Comparison of ENCODE assay signal across 19 cellular contexts in genomic region chr2:99386011-99386410, GRCh38. TPM values are rescaled to one million over a fixed set of nuclear protein-coding genes. Genes with fewer than 3 reads are reported as not detected.
DNase-seq lines count a peak whose midpoint lies in the region; ATAC-seq and TF ChIP-seq lines count a peak whose summit lies in the region.
"Had no signal": no experiment of that assay in that cellular context is flagged by ENCODE, and none has a peak within 500 bp of the region (broad histone marks: within the 10 kb centered on the region; RNA-seq: fewer than 3 reads in every experiment).

No MANE protein-coding gene starts in this region.

- H3K4me1 Mint-ChIP-seq in GM23338 (no peaks in the 10 kb centered on the region), osteocyte (ENCODE audit: unreplicated experiment) (no peaks in the 10 kb centered on the region)
- H3K4me1 Mint-ChIP-seq: B cell had no signal

- no peak for ATAC-seq in GM23338
- ATAC-seq in left colon: no peak
- ATAC-seq: HCT116, Panc1 had no signal

- H3K9me3 Mint-ChIP-seq in GM23338: no peaks in the 10 kb centered on the region
- no peaks in the 10 kb centered on the region for H3K9me3 Mint-ChIP-seq in osteocyte (ENCODE audit: unreplicated experiment)
- H3K9me3 Mint-ChIP-seq: CD4-positive, CD25-positive, alpha-beta regulatory T cell had no signal

- intact Hi-C loops in left colon (cut with DNase I, micrococcal nuclease): no loop called here

- no peaks in the 10 kb centered on the region for H3K27me3 ChIP-seq in GM23338 (ENCODE audit: insufficient read depth)

- H4K20me1 ChIP-seq in GM23338 (replicated peaks; ENCODE audit: insufficient read depth): no peaks in the 10 kb centered on the region

- H3K4me3 ChIP-seq in GM23338: no peak overlapping the region

- peaks cover 13% of the 10 kb centered on the region; the same call in 1 of the 2 replicates for H3K79me2 ChIP-seq in GM23338 (replicated peaks; ENCODE audit: insufficient read depth)

- H3K36me3 ChIP-seq in GM23338 (ENCODE audit: insufficient read depth): peaks cover 5% of the 10 kb centered on the region

- TF ChIP-seq CTCF in GM23338 (conservative IDR thresholded peaks at IDR 0.05; ENCODE audit: low read depth in 2 of 2) (no peak), osteocyte (IDR thresholded peaks at IDR 0.05) (no peak)

- no peak overlapping the region for H3K4me2 ChIP-seq in GM23338

- H3K4me1 ChIP-seq in GM23338 (ENCODE audit: insufficient read depth): no peaks in the 10 kb centered on the region

- H3K27me3 Mint-ChIP-seq in GM23338 (ENCODE audit: insufficient read depth, low read depth, poor library complexity) (peaks cover 2% of the 10 kb centered on the region), osteocyte (ENCODE audit: unreplicated experiment) (no peaks in the 10 kb centered on the region)
- H3K27me3 Mint-ChIP-seq: B cell; CD4-positive, CD25-positive, alpha-beta regulatory T cell had no signal

- H2AFZ ChIP-seq in GM23338: no peak overlapping the region

- peak; percentile 19 for DNase-seq in EH (ENCODE audit: low read depth)
- DNase-seq in GM23338 (ENCODE audit: low spot score): no peak
- DNase-seq in amniotic epithelial cell (ENCODE audit: low read depth): peak; percentile 6
- DNase-seq in iris pigment epithelial cell (ENCODE audit: low read depth): peak; percentile 52
- no peak for DNase-seq in inferior parietal cortex (ENCODE audit: extremely low spot score)
- no peak for DNase-seq in activated T-cell treated with anti-CD3 and anti-CD28 coated beads, Interleukin-2, amount 50 U/mL, for 48 hours
- DNase-seq in osteocyte (ENCODE audit: extremely low spot score, unreplicated experiment): no peak
- DNase-seq in left colon: no peak
- DNase-seq: Calu3; CD4-positive, CD25-positive, alpha-beta regulatory T cell; DMS53; KBM-7; NCI-H1436 treated with DMSO at 0.1 percent for 48 hours; NCI-H2029 treated with DMSO at 0.1 percent for 48 hours; NCI-H2171 treated with DMSO at 0.1 percent for 48 hours; NCI-H748 treated with DMSO at 0.1 percent for 48 hours had no signal

- H3K9me2 ChIP-seq in GM23338 (ENCODE audit: insufficient read depth): no peaks in the 10 kb centered on the region

- H3K27ac Mint-ChIP-seq in GM23338 (peak overlapping the region; percentile 81), osteocyte (ENCODE audit: unreplicated experiment) (no peak overlapping the region)
- H3K27ac Mint-ChIP-seq: B cell; CD4-positive, CD25-positive, alpha-beta regulatory T cell had no signal

- H3K4me3 Mint-ChIP-seq in GM23338 (no peak overlapping the region), osteocyte (ENCODE audit: unreplicated experiment) (no peak overlapping the region)
- H3K4me3 Mint-ChIP-seq: B cell; CD4-positive, CD25-positive, alpha-beta regulatory T cell had no signal

- no peaks in the 10 kb centered on the region for H3F3A ChIP-seq in GM23338 (replicated peaks; ENCODE audit: low read depth)

- H3K27ac ChIP-seq in GM23338 (ENCODE audit: low read depth): no peak overlapping the region

- H3K36me3 Mint-ChIP-seq in GM23338 (ENCODE audit: low read depth) (peaks cover 55% of the 10 kb centered on the region), osteocyte (ENCODE audit: unreplicated experiment) (peaks cover 50% of the 10 kb centered on the region)

TF ChIP-seq in GM23338, 12 proteins besides CTCF, POLR2A, EP300 and RAD21 (continues in another document):
- TF ChIP-seq REST (IDR thresholded peaks at IDR 0.05; ENCODE audit: unreplicated experiment) (no peak), JUNB (IDR thresholded peaks at IDR 0.05; ENCODE audit: unreplicated experiment) (no peak), POLR2AphosphoS5 (IDR thresholded peaks at IDR 0.05; ENCODE audit: low read depth) (no peak), NANOG (IDR thresholded peaks at IDR 0.05; ENCODE audit: borderline replicate concordance) (no peak), ETS1 (IDR thresholded peaks at IDR 0.05) (no peak), STAT1 (IDR thresholded peaks at IDR 0.05; ENCODE audit: unreplicated experiment) (no peak), CREB1 (CRISPR knock-in tag; IDR thresholded peaks at IDR 0.05; ENCODE audit: low read depth) (no peak), EZH2 (IDR thresholded peaks at IDR 0.05; ENCODE audit: low read depth, unreplicated experiment) (no peak), ZNF114 (CRISPR knock-in tag; IDR thresholded peaks at IDR 0.05) (no peak), ZNF331 (CRISPR knock-in tag; IDR thresholded peaks at IDR 0.05; ENCODE audit: low read depth) (no peak), EZH2phosphoT487 (IDR thresholded peaks at IDR 0.05; ENCODE audit: unreplicated experiment) (no peak)

RNA-seq across cellular contexts. Expression of gene EIF5B, which starts 48.8 kb away (rescaled TPM):
- total RNA-seq in GM23338 (2014; rRNA removed; shearing (Covaris generic)): 32.5 and 34.2 TPM in 2 replicates
- polyA plus RNA-seq in GM23338 (2016; fragmentation: Nextera tagmentation; extraction: Ambion mirVana): 91.2 and 108 TPM in 2 replicates
- total RNA-seq in osteocyte: 35.5 and 39.8 TPM in 2 replicates
- total RNA-seq in left colon: 10 to 100 TPM; 24.3 to 33.0 TPM

RNA-seq across cellular contexts. Expression of gene TXNDC9, which starts 49.9 kb away (rescaled TPM):
- total RNA-seq in GM23338 (2014; rRNA removed; shearing (Covaris generic)): 48.1 and 54.4 TPM in 2 replicates
- polyA plus RNA-seq in GM23338 (2016; fragmentation: Nextera tagmentation; extraction: Ambion mirVana): 56.6 and 67.4 TPM in 2 replicates
- total RNA-seq in osteocyte (27.5 and 29.3 TPM in 2 replicates), left colon (10 to 100 TPM; 27.9 to 29.4 TPM)

Comparison
In these comparisons a context has a peak if more than half of its experiments do, and no peak if none do; other contexts are left out.
1. DNase-seq: peak in EH (single experiment), amniotic epithelial cell (single experiment) and iris pigment epithelial cell (single experiment); none in GM23338 (single experiment), inferior parietal cortex (single experiment), activated T-cell treated with anti-CD3 and anti-CD28 coated beads, Interleukin-2, amount 50 U/mL, for 48 hours (0 of 2), osteocyte (single experiment) and left colon (0 of 2).